In the genomic region with DNA sequence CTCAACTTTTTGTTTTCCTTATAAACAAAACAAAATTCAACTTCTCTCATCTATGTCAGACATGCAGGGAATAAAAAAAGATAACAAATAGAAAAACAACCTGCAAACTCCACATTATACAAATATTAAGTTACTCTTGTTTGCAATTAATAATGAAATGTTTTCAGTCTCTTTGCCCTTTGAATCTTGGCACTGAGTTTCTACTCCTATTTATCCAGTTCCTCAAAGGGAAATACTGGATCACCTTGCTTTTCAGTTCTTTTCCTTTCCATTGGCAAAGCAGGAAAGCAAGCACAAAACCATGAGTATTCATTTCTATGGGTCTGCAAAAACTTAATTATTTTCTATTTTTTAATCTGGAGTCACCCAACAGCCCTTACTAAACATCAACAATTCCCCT, we compare ENCODE assay signal across 29 cellular contexts.
"Had no signal": no experiment of that assay in that cellular context is flagged by ENCODE, and none has a peak within 500 bp of the region (broad histone marks: within the 10 kb centered on the region; RNA-seq: fewer than 3 reads in every experiment).

No MANE protein-coding gene starts in this region.

- H3K4me1 ChIP-seq: pancreas, psoas muscle, spleen, suprapubic skin, testis, tibial artery, transverse colon, upper lobe of right lung, uterus had no signal

- H3K27ac ChIP-seq: neutrophil, pancreas, psoas muscle, skin epidermis, spleen, suprapubic skin, testis, tibial artery, transverse colon, upper lobe of right lung, uterus had no signal

- H3K4me2 ChIP-seq: smooth muscle cell had no signal

- FAIRE-seq: pancreas had no signal

- DNase-seq: naive thymus-derived CD8-positive, alpha-beta T cell; nephron progenitor cell; nucleus accumbens; pancreas; posterior cingulate gyrus; psoas muscle; right cardiac atrium; spleen; stimulated activated CD4-positive, alpha-beta T cell treated with anti-CD3 and anti-CD28 coated beads, Interleukin-12 subunit alpha, Interleukin-12 subunit beta, amount 100 ng/mL, for 4 hours; stimulated activated CD4-positive, alpha-beta T cell treated with anti-CD3 and anti-CD28 coated beads, Interleukin-1b, Interleukin-23, amount 100 ng/mL, for 48 hours; stimulated activated CD4-positive, alpha-beta T cell treated with anti-CD3 and anti-CD28 coated beads, Interleukin-4, amount 100 ng/mL, for 1 hour; stimulated activated CD4-positive, alpha-beta T cell treated with anti-CD3 and anti-CD28 coated beads, Interleukin-4, amount 100 ng/mL, for 4 hours; stimulated activated CD8-positive, alpha-beta memory T cell treated with anti-CD3 and anti-CD28 coated beads, Interleukin-4, amount 100 ng/mL, for 48 hours; stimulated activated naive CD4-positive, alpha-beta T cell; stimulated activated naive CD8-positive, alpha-beta T cell treated with anti-CD3 and anti-CD28 coated beads, Interleukin-15, amount 100 ng/mL, for 72 hours; stimulated activated naive CD8-positive, alpha-beta T cell treated with anti-CD3 and anti-CD28 coated beads, Interleukin-15, Interleukin-2, amounts not matched to agents 100 U/mL and 50 U/mL, for 24 hours; substantia nigra; testis; tibial artery; transverse colon; upper lobe of right lung; uterus had no signal

- H3K27me3 ChIP-seq: neutrophil, pancreas, spleen, suprapubic skin, testis, tibial artery, transverse colon, upper lobe of right lung, uterus had no signal

- H3K9me3 ChIP-seq: neutrophil, pancreas, psoas muscle, spleen, testis, tibial artery, transverse colon, upper lobe of right lung, uterus had no signal

- ATAC-seq: naive thymus-derived CD8-positive, alpha-beta T cell; natural killer cell treated with Interleukin-12 subunit alpha and Interleukin-12 subunit beta and Interleukin-15 and Interleukin-18, amount 100 ng/mL, for 72 hours; pancreas; psoas muscle; right cardiac atrium; sciatic nerve; stimulated activated memory B cell treated with anti-CD40 and anti-IgM and Interleukin-4, amounts not matched to agents 10 μg/mL and 1 μg/mL and 100 μg/mL, for 72 hours; stimulated activated naive CD8-positive, alpha-beta T cell treated with anti-CD3 and anti-CD28 coated beads, Interleukin-15, amount 100 ng/mL, for 72 hours; stimulated activated naive CD8-positive, alpha-beta T cell treated with anti-CD3 and anti-CD28 coated beads, Interleukin-15, Interleukin-2, amounts not matched to agents 100 U/mL and 50 U/mL, for 24 hours; upper lobe of right lung had no signal

- H3K4me3 ChIP-seq: pancreas, psoas muscle, skin epidermis, smooth muscle cell, spleen, suprapubic skin, testis, tibial artery, transverse colon, upper lobe of right lung, uterus had no signal

- H3K36me3 ChIP-seq: uterus had no signal
